Comparison of ENCODE assay signal across 8 cellular contexts in genomic region chr16:29995330-29995910, GRCh38. TPM values are rescaled to one million over a fixed set of nuclear protein-coding genes. Genes with fewer than 3 reads are reported as not detected.
DNase-seq lines count a peak whose midpoint lies in the region; ATAC-seq and TF ChIP-seq lines count a peak whose summit lies in the region.

HIRIP3 (minus strand) TSS chr16:29995617; CDS start chr16:29995605, 12 bp downstream.

- peak within 1 kb of the TSS; percentile 94 for H3K9ac ChIP-seq in smooth muscle cell (ENCODE audit: low read depth)

- 1% methylated on average over 53 of the region's 53 CpGs for WGBS in smooth muscle cell (ENCODE audit: low lambda C conversion rate)

- H3K27me3 ChIP-seq in ACC112 (ENCODE audit: insufficient read depth, low read length) (no peaks in the 10 kb centered on the region), WERI-Rb-1 (ENCODE audit: insufficient read depth, low read depth, severe bottlenecking) (no peaks in the 10 kb centered on the region), smooth muscle cell (ENCODE audit: low read depth) (no peaks in the 10 kb centered on the region)

- H3K27ac ChIP-seq in ACC112 (ENCODE audit: low read depth, low read length): peak within 1 kb of the TSS; percentile 81
- peak within 1 kb of the TSS; percentile 100 for H3K27ac ChIP-seq in WERI-Rb-1
- peak within 1 kb of the TSS; percentile 95 for H3K27ac ChIP-seq in smooth muscle cell (ENCODE audit: low read depth)

- TF ChIP-seq CTCF in WERI-Rb-1 (IDR thresholded peaks at IDR 0.05; ENCODE audit: low read depth, low read length) (no peak), smooth muscle cell (IDR thresholded peaks at IDR 0.05; ENCODE audit: borderline replicate concordance, insufficient read depth, poor library complexity, severe bottlenecking) (no peak)

- H3K79me2 ChIP-seq in ACC112 (ENCODE audit: control insufficient read depth, insufficient read depth, low read length, unreplicated experiment) (peaks cover 5% of the 10 kb centered on the region), smooth muscle cell (ENCODE audit: low read depth) (peaks cover 10% of the 10 kb centered on the region)

- H3K36me3 ChIP-seq in ACC112 (ENCODE audit: insufficient read depth, low read length) (peaks cover 9% of the 10 kb centered on the region; the same call in 1 of the 2 replicates), WERI-Rb-1 (peaks cover 63% of the 10 kb centered on the region), smooth muscle cell (ENCODE audit: low read depth) (no peaks in the 10 kb centered on the region)

- peaks cover 18% of the 10 kb centered on the region for H3K4me1 ChIP-seq in ACC112 (ENCODE audit: control insufficient read depth, insufficient read depth, low read length, unreplicated experiment)
- H3K4me1 ChIP-seq in smooth muscle cell (ENCODE audit: low read depth): peaks cover 11% of the 10 kb centered on the region

- H3F3A ChIP-seq in smooth muscle cell (ENCODE audit: low read depth): peaks cover under 1% of the 10 kb centered on the region

- no peaks in the 10 kb centered on the region for H4K20me1 ChIP-seq in smooth muscle cell (ENCODE audit: low read depth)

- DNase-seq in NCI-H2171 treated with DMSO at 0.1 percent for 48 hours (lab: John Stamatoyannopoulos, UW) (peak; percentile 94), WERI-Rb-1 (peak; percentile 89), T47D (ENCODE audit: low read depth in 1 of 2, low spot score in 1 of 2) (peak; percentile 90 to 92), iPS-NIHi7 (ENCODE audit: extremely low spot score) (peak; percentile 89), smooth muscle cell (lab: John Stamatoyannopoulos, UW; ENCODE audit: unreplicated experiment) (peak; percentile 78)

- H3K4me3 ChIP-seq in ACC112 (ENCODE audit: low read depth, low read length) (peak within 1 kb of the TSS; percentile 92), WERI-Rb-1 (ENCODE audit: low read depth, low read length) (peak within 1 kb of the TSS; percentile 77), smooth muscle cell (peak within 1 kb of the TSS; percentile 94)

- H3K9me3 ChIP-seq in WERI-Rb-1 (ENCODE audit: severe bottlenecking) (no peaks in the 10 kb centered on the region), smooth muscle cell (replicated peaks; ENCODE audit: low read depth) (no peaks in the 10 kb centered on the region)

- H2AFZ ChIP-seq in ACC112 (ENCODE audit: low read length, unreplicated experiment) (peak within 1 kb of the TSS; percentile 88), smooth muscle cell (ENCODE audit: low read depth) (peak within 1 kb of the TSS; percentile 98)

- ATAC-seq in GM18867 (IDR thresholded peaks at IDR 0.05; ENCODE audit: unreplicated experiment) (peak; percentile 52), HG03108 (IDR thresholded peaks at IDR 0.05; ENCODE audit: unreplicated experiment) (peak; percentile 33)

- in situ Hi-C loops in T47D (cut with HindIII; ENCODE audit: low pct_unique_long_range_greater_than_20kb, low sequenced_read_pairs): no loop called here

- H3K4me2 ChIP-seq in smooth muscle cell: peak within 1 kb of the TSS; percentile 92

RNA-seq across cellular contexts. Expression of gene HIRIP3, which starts in this region (rescaled TPM):
- total RNA-seq in smooth muscle cell: 11.3 and 17.0 TPM in 2 replicates
- polyA plus RNA-seq in smooth muscle cell: 13.2 and 13.9 TPM in 2 replicates

Comparison
In these comparisons a context has a peak if more than half of its experiments do, and no peak if none do; other contexts are left out.
1. Peak in every context shown above with its lines: DNase-seq, ATAC-seq, H3K4me3 ChIP-seq and H3K27ac ChIP-seq.